6 cellular contexts compared by ENCODE assay signal in the genomic region with DNA sequence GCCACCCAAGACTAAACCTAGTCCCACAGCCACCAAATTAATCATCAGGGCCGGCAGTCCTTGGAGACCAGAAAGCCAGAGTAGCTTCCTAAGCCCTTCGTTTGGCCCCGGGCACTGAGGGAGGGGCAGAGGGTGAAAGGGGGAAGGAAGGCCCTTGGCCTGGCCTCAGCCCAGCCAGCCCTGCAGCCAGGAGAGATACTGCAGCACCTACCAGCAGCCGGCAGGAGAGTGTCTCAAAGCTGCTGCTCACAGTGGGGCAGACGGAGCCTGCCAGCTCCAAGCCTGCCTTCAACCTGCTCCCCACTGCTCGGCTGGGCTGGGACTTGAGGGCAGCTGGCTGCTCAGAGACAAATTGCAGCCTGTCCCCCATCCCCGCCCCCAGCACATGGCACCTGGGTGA. TPM values are rescaled to one million over a fixed set of nuclear protein-coding genes. Genes with fewer than 3 reads are reported as not detected.
"Had no signal": no experiment of that assay in that cellular context is flagged by ENCODE, and none has a peak within 500 bp of the region (broad histone marks: within the 10 kb centered on the region; RNA-seq: fewer than 3 reads in every experiment).

No MANE protein-coding gene starts in this region.

RNA-seq across cellular contexts. Expression of gene GOLGA8K, which starts 50.3 kb away (rescaled TPM):
- total RNA-seq: HT-29, IMR-90, M059J, OCI-LY7, PC-9, SJSA1 had no signal
- polyA plus RNA-seq: IMR-90 had no signal
